8 cellular contexts compared by ENCODE assay signal in the genomic region with DNA sequence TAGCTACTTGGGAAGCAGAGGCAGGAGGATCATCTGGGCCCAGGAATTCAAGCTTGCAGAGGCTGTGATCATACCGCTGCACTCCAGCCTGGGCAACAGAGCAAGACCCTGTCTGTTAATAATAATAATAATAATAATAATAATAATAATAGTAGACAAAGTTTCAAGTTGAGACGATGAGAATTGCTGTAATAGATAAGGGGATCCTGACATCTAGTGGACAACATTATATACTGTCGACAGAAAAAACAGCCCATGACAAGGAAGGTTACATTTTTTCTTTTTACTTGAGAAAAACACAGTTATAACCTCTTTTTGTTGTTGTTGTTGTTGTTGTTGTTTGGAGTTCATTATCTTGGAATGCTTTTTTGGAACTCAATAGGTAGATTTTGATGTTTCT. TPM values are rescaled to one million over a fixed set of nuclear protein-coding genes. Genes with fewer than 3 reads are reported as not detected.
DNase-seq lines count a peak whose midpoint lies in the region; ATAC-seq, FAIRE-seq and TF ChIP-seq lines count a peak whose summit lies in the region.

No MANE protein-coding gene starts in this region.

- H3K27me3 ChIP-seq in cardiac muscle cell, result no peaks in the 10 kb centered on the region

- no peaks in the 10 kb centered on the region for H3K27me3 Mint-ChIP-seq in nephron (ENCODE audit: low read depth)
- H3K27me3 Mint-ChIP-seq in activated T-helper 2 cell treated with anti-CD3 and anti-CD28 coated beads, Interferon-gamma antibody, Interleukin-2, Interleukin-4, amounts not matched to agents 10 μg/mL and 5 μg/mL and 100 μg/mL, durations not matched to agents 14 hours and 24 hours and 36 hours (ENCODE audit: low read depth), result no peaks in the 10 kb centered on the region
- H3K27me3 Mint-ChIP-seq in T-helper 2 cell treated with Interferon-gamma antibody and Interleukin-4, amounts not matched to agents 5 μg/mL and 100 μg/mL, for 36 hours (ENCODE audit: low read depth), result no peaks in the 10 kb centered on the region

- peaks cover 38% of the 10 kb centered on the region for H3K36me3 Mint-ChIP-seq in nephron (ENCODE audit: low read depth)
- peaks cover 52% of the 10 kb centered on the region for H3K36me3 Mint-ChIP-seq in activated T-helper 2 cell treated with anti-CD3 and anti-CD28 coated beads, Interferon-gamma antibody, Interleukin-2, Interleukin-4, amounts not matched to agents 10 μg/mL and 5 μg/mL and 100 μg/mL, durations not matched to agents 14 hours and 24 hours and 36 hours (ENCODE audit: low read depth)
- peaks cover 39% of the 10 kb centered on the region for H3K36me3 Mint-ChIP-seq in T-helper 2 cell treated with Interferon-gamma antibody and Interleukin-4, amounts not matched to agents 5 μg/mL and 100 μg/mL, for 36 hours (ENCODE audit: low read depth)

- H3K4me1 ChIP-seq in cardiac muscle cell (ENCODE audit: low read depth), result no peaks in the 10 kb centered on the region

- no peak overlapping the region for H3K4me3 Mint-ChIP-seq in nephron
- no peak overlapping the region for H3K4me3 Mint-ChIP-seq in activated T-helper 2 cell treated with anti-CD3 and anti-CD28 coated beads, Interferon-gamma antibody, Interleukin-2, Interleukin-4, amounts not matched to agents 10 μg/mL and 5 μg/mL and 100 μg/mL, durations not matched to agents 14 hours and 24 hours and 36 hours (ENCODE audit: low read depth)
- no peak overlapping the region for H3K4me3 Mint-ChIP-seq in T-helper 2 cell treated with Interferon-gamma antibody and Interleukin-4, amounts not matched to agents 5 μg/mL and 100 μg/mL, for 36 hours

- no peak for TF ChIP-seq POLR2A in GM18505 (IDR thresholded peaks at IDR 0.05; ENCODE audit: borderline replicate concordance, extremely low read depth, insufficient read depth, insufficient read length)

- ATAC-seq in GM18505 (IDR thresholded peaks at IDR 0.05; ENCODE audit: unreplicated experiment), result no peak

- intact Hi-C loops in cardiac septum (cut with DNase I), result loop anchor here (2.0 to 10.0 kb wide), 3 partner anchors 132 to 449 kb away; a partner anchor contains a TSS
- intact Hi-C loops in activated T-helper 2 cell treated with anti-CD3 and anti-CD28 coated beads, Interferon-gamma antibody, Interleukin-2, Interleukin-4, amounts not matched to agents 10 μg/mL and 5 μg/mL and 100 μg/mL, durations not matched to agents 14 hours and 24 hours and 36 hours (cut with micrococcal nuclease), result loop anchor here (2.0 to 10.0 kb wide), 2 partner anchors 35 to 449 kb away; a partner anchor contains a TSS

- no peaks in the 10 kb centered on the region for H3K4me1 Mint-ChIP-seq in nephron
- H3K4me1 Mint-ChIP-seq in activated T-helper 2 cell treated with anti-CD3 and anti-CD28 coated beads, Interferon-gamma antibody, Interleukin-2, Interleukin-4, amounts not matched to agents 10 μg/mL and 5 μg/mL and 100 μg/mL, durations not matched to agents 14 hours and 24 hours and 36 hours (ENCODE audit: low read depth), result peaks cover 2% of the 10 kb centered on the region
- no peaks in the 10 kb centered on the region for H3K4me1 Mint-ChIP-seq in T-helper 2 cell treated with Interferon-gamma antibody and Interleukin-4, amounts not matched to agents 5 μg/mL and 100 μg/mL, for 36 hours (ENCODE audit: low read depth)

- H3K9me3 ChIP-seq in cardiac muscle cell (ENCODE audit: low read depth), result no peaks in the 10 kb centered on the region

- H3K4me3 ChIP-seq in cardiac muscle cell, result no peak overlapping the region

- peak; percentile 43 for TF ChIP-seq CTCF in cardiac muscle cell (IDR thresholded peaks at IDR 0.05; ENCODE audit: low read depth, low read length)
- peak; percentile 54 to 69 (median 56) for TF ChIP-seq CTCF in nephron (IDR thresholded peaks at IDR 0.05; ENCODE audit: unreplicated experiment in 3 of 3)

- peak; percentile 21 to 68 for DNase-seq in cardiac muscle cell (ENCODE audit: low read depth in 1 of 2, low spot score in 1 of 2)
- DNase-seq in cardiac septum (ENCODE audit: low spot score), result no peak
- peak; percentile 18 for DNase-seq in NCI-H82 treated with DMSO at 0.1 percent for 48 hours (lab: John Stamatoyannopoulos, UW; ENCODE audit: unreplicated experiment)
- no peak for DNase-seq in activated T-helper 2 cell treated with anti-CD3 and anti-CD28 coated beads, Interferon-gamma antibody, Interleukin-2, Interleukin-4, amounts not matched to agents 10 μg/mL and 5 μg/mL and 100 μg/mL, durations not matched to agents 14 hours and 24 hours and 36 hours (ENCODE audit: low spot score)
- DNase-seq in T-helper 2 cell treated with Interferon-gamma antibody and Interleukin-4, amounts not matched to agents 5 μg/mL and 100 μg/mL, for 36 hours (ENCODE audit: low spot score), result no peak

- peaks cover 41% of the 10 kb centered on the region for H3K36me3 ChIP-seq in cardiac muscle cell

- no peak overlapping the region for H3K27ac ChIP-seq in cardiac muscle cell

- H3K27ac Mint-ChIP-seq in nephron, result no peak overlapping the region
- H3K27ac Mint-ChIP-seq in activated T-helper 2 cell treated with anti-CD3 and anti-CD28 coated beads, Interferon-gamma antibody, Interleukin-2, Interleukin-4, amounts not matched to agents 10 μg/mL and 5 μg/mL and 100 μg/mL, durations not matched to agents 14 hours and 24 hours and 36 hours, result no peak overlapping the region
- no peak overlapping the region for H3K27ac Mint-ChIP-seq in T-helper 2 cell treated with Interferon-gamma antibody and Interleukin-4, amounts not matched to agents 5 μg/mL and 100 μg/mL, for 36 hours

- FAIRE-seq in endometrium (lab: Jason Lieb, UNC), result peak; percentile 35

- no peaks in the 10 kb centered on the region for H3K9me3 Mint-ChIP-seq in nephron
- H3K9me3 Mint-ChIP-seq in activated T-helper 2 cell treated with anti-CD3 and anti-CD28 coated beads, Interferon-gamma antibody, Interleukin-2, Interleukin-4, amounts not matched to agents 10 μg/mL and 5 μg/mL and 100 μg/mL, durations not matched to agents 14 hours and 24 hours and 36 hours, result no peaks in the 10 kb centered on the region
- H3K9me3 Mint-ChIP-seq in T-helper 2 cell treated with Interferon-gamma antibody and Interleukin-4, amounts not matched to agents 5 μg/mL and 100 μg/mL, for 36 hours, result no peaks in the 10 kb centered on the region

RNA-seq across cellular contexts. Expression of a gene that starts 35.3 kb away (rescaled TPM):
- 83.5 and 134 TPM in 2 replicates for total RNA-seq in cardiac muscle cell
- polyA plus RNA-seq in cardiac muscle cell, result 78.0 and 84.9 TPM in 2 replicates
- 58.8 TPM for total RNA-seq in cardiac septum
- 118 and 121 TPM in 2 replicates for total RNA-seq in activated T-helper 2 cell treated with anti-CD3 and anti-CD28 coated beads, Interferon-gamma antibody, Interleukin-2, Interleukin-4, amounts not matched to agents 10 μg/mL and 5 μg/mL and 100 μg/mL, durations not matched to agents 14 hours and 24 hours and 36 hours

Comparison
In these comparisons a context has a peak if more than half of its experiments do, and no peak if none do; other contexts are left out.
1. DNase-seq: peak in cardiac muscle cell (2 of 2) and NCI-H82 treated with DMSO at 0.1 percent for 48 hours (single experiment); none in cardiac septum (single experiment), activated T-helper 2 cell treated with anti-CD3 and anti-CD28 coated beads, Interferon-gamma antibody, Interleukin-2, Interleukin-4, amounts not matched to agents 10 μg/mL and 5 μg/mL and 100 μg/mL, durations not matched to agents 14 hours and 24 hours and 36 hours (single experiment) and T-helper 2 cell treated with Interferon-gamma antibody and Interleukin-4, amounts not matched to agents 5 μg/mL and 100 μg/mL, for 36 hours (single experiment).